Comparison of ENCODE assay signal across 20 cellular contexts in genomic region chr12:68831272-68831671, GRCh38. TPM values are rescaled to one million over a fixed set of nuclear protein-coding genes. Genes with fewer than 3 reads are reported as not detected.
A peak's percentile ranks its signal among the peaks of the same experiment; 100 is the strongest.
DNase-seq lines count a peak whose midpoint lies in the region; ATAC-seq and TF ChIP-seq lines count a peak whose summit lies in the region.
"Had no signal": no experiment of that assay in that cellular context is flagged by ENCODE, and none has a peak within 500 bp of the region (broad histone marks: within the 10 kb centered on the region; RNA-seq: fewer than 3 reads in every experiment).

No MANE protein-coding gene starts in this region.

- TF ChIP-seq CTCF in HFFc6 (IDR thresholded peaks at IDR 0.05), result no peak
- TF ChIP-seq CTCF in smooth muscle cell (IDR thresholded peaks at IDR 0.05; ENCODE audit: borderline replicate concordance, insufficient read depth, poor library complexity, severe bottlenecking), result no peak

- no peak overlapping the region for H3K4me2 ChIP-seq in smooth muscle cell
- H3K4me2 ChIP-seq: BLaER1 treated with 17β-estradiol and CSF1 and Interleukin-3, amounts not matched to agents 10 nM and 100 nM had no signal

- peak overlapping the region; percentile 61 for H3K27ac ChIP-seq in smooth muscle cell (ENCODE audit: low read depth)
- H3K27ac ChIP-seq: WERI-Rb-1 had no signal

- H3F3A ChIP-seq in smooth muscle cell (ENCODE audit: low read depth), result peaks cover 19% of the 10 kb centered on the region

- no peak for ATAC-seq in GM19351 (IDR thresholded peaks at IDR 0.05; ENCODE audit: unreplicated experiment)
- ATAC-seq: activated CD8-positive, alpha-beta T cell treated with anti-CD3 and anti-CD28 coated beads for 36 hours had no signal

- peaks cover 7% of the 10 kb centered on the region for H3K4me1 ChIP-seq in smooth muscle cell (ENCODE audit: low read depth)

- peak overlapping the region; percentile 58; the same call in 1 of the 2 replicates for H3K27ac Mint-ChIP-seq in HFFc6
- H3K27ac Mint-ChIP-seq in activated naive CD8-positive, alpha-beta T cell treated with anti-CD3 and anti-CD28 coated beads for 36 hours, result no peak overlapping the region
- H3K27ac Mint-ChIP-seq: activated CD8-positive, alpha-beta T cell treated with anti-CD3 and anti-CD28 coated beads for 36 hours; activated naive CD4-positive, alpha-beta T cell treated with anti-CD3 and anti-CD28 coated beads, Interleukin-2, amount 10 ng/mL, durations not matched to agents 7 days and 5 days had no signal

- H2AFZ ChIP-seq in smooth muscle cell (ENCODE audit: low read depth), result no peak overlapping the region

- DNase-seq in D341Med (ENCODE audit: low spot score) (peak; percentile 32), HFFc6 (no peak), dermis blood vessel endothelial cell (peak; percentile 21), smooth muscle cell (lab: John Stamatoyannopoulos, UW; ENCODE audit: unreplicated experiment) (no peak)
- DNase-seq in activated naive CD8-positive, alpha-beta T cell treated with anti-CD3 and anti-CD28 coated beads for 36 hours, result no peak
- DNase-seq in stimulated activated CD4-positive, alpha-beta T cell treated with anti-CD3 and anti-CD28 coated beads, Interleukin-1b, Interleukin-23, amount 100 ng/mL, for 48 hours, result no peak
- DNase-seq: activated CD8-positive, alpha-beta T cell treated with anti-CD3 and anti-CD28 coated beads for 36 hours; activated naive CD4-positive, alpha-beta T cell treated with anti-CD3 and anti-CD28 coated beads, Interleukin-2, amount 10 ng/mL, durations not matched to agents 7 days and 5 days; activated T-cell treated with anti-CD3 and anti-CD28 coated beads, Interleukin-2, amount 50 U/mL, for 1 hour; aorta; DMS 273 treated with DMSO at 0.1 percent for 48 hours; effector CD8-positive, alpha-beta T cell; KBM-7; NCI-H1048; NCI-H510A treated with DMSO at 0.1 percent for 48 hours; nucleus accumbens; stimulated activated CD4-positive, alpha-beta T cell treated with anti-CD3 and anti-CD28 coated beads, Interleukin-12 subunit alpha, Interleukin-12 subunit beta, amount 100 ng/mL, for 4 hours; WERI-Rb-1 had no signal

- H3K9me3 Mint-ChIP-seq in HFFc6, result no peaks in the 10 kb centered on the region
- no peaks in the 10 kb centered on the region for H3K9me3 Mint-ChIP-seq in activated naive CD8-positive, alpha-beta T cell treated with anti-CD3 and anti-CD28 coated beads for 36 hours
- H3K9me3 Mint-ChIP-seq: activated CD8-positive, alpha-beta T cell treated with anti-CD3 and anti-CD28 coated beads for 36 hours; activated naive CD4-positive, alpha-beta T cell treated with anti-CD3 and anti-CD28 coated beads, Interleukin-2, amount 10 ng/mL, durations not matched to agents 7 days and 5 days had no signal

- peaks cover 13% of the 10 kb centered on the region for H3K79me2 ChIP-seq in smooth muscle cell (ENCODE audit: low read depth)

- H3K27me3 ChIP-seq in smooth muscle cell (ENCODE audit: low read depth), result no peaks in the 10 kb centered on the region
- H3K27me3 ChIP-seq: BLaER1 treated with 17β-estradiol and CSF1 and Interleukin-3, amounts not matched to agents 10 nM and 100 nM had no signal

- H3K9me3 ChIP-seq in smooth muscle cell (replicated peaks; ENCODE audit: low read depth), result no peaks in the 10 kb centered on the region
- H3K9me3 ChIP-seq: BLaER1 treated with 17β-estradiol and CSF1 and Interleukin-3, amounts not matched to agents 10 nM and 100 nM had no signal

- peaks cover 26% of the 10 kb centered on the region for H3K27me3 Mint-ChIP-seq in HFFc6 (ENCODE audit: insufficient read depth)
- no peaks in the 10 kb centered on the region for H3K27me3 Mint-ChIP-seq in activated naive CD8-positive, alpha-beta T cell treated with anti-CD3 and anti-CD28 coated beads for 36 hours
- H3K27me3 Mint-ChIP-seq: activated CD8-positive, alpha-beta T cell treated with anti-CD3 and anti-CD28 coated beads for 36 hours; activated naive CD4-positive, alpha-beta T cell treated with anti-CD3 and anti-CD28 coated beads, Interleukin-2, amount 10 ng/mL, durations not matched to agents 7 days and 5 days had no signal

- WGBS in smooth muscle cell (ENCODE audit: low lambda C conversion rate), result 92% methylated on average over 6 of the region's 6 CpGs

- peaks cover 39% of the 10 kb centered on the region for H3K36me3 ChIP-seq in smooth muscle cell (ENCODE audit: low read depth)

- peaks cover 95% of the 10 kb centered on the region for H4K20me1 ChIP-seq in smooth muscle cell (ENCODE audit: low read depth)

- no peak overlapping the region for H3K9ac ChIP-seq in smooth muscle cell (ENCODE audit: low read depth)

- peaks cover 38% of the 10 kb centered on the region for H3K36me3 Mint-ChIP-seq in HFFc6 (ENCODE audit: low read depth)
- peaks cover 28% of the 10 kb centered on the region for H3K36me3 Mint-ChIP-seq in activated naive CD8-positive, alpha-beta T cell treated with anti-CD3 and anti-CD28 coated beads for 36 hours

- H3K4me3 Mint-ChIP-seq in HFFc6, result no peak overlapping the region
- H3K4me3 Mint-ChIP-seq in activated naive CD8-positive, alpha-beta T cell treated with anti-CD3 and anti-CD28 coated beads for 36 hours, result no peak overlapping the region
- H3K4me3 Mint-ChIP-seq: activated CD8-positive, alpha-beta T cell treated with anti-CD3 and anti-CD28 coated beads for 36 hours; activated naive CD4-positive, alpha-beta T cell treated with anti-CD3 and anti-CD28 coated beads, Interleukin-2, amount 10 ng/mL, durations not matched to agents 7 days and 5 days had no signal

- H3K4me3 ChIP-seq in smooth muscle cell, result no peak overlapping the region
- H3K4me3 ChIP-seq: BLaER1 treated with 17β-estradiol and CSF1 and Interleukin-3, amounts not matched to agents 10 nM and 100 nM had no signal

- H3K4me1 Mint-ChIP-seq in HFFc6 (ENCODE audit: low read depth), result peaks cover 46% of the 10 kb centered on the region
- peaks cover 17% of the 10 kb centered on the region for H3K4me1 Mint-ChIP-seq in activated naive CD8-positive, alpha-beta T cell treated with anti-CD3 and anti-CD28 coated beads for 36 hours

RNA-seq across cellular contexts. Expression of gene MDM2, which starts 23.3 kb away (rescaled TPM):
- 100 to 1,000 TPM; 216 to 270 (median 236) TPM for total RNA-seq in HFFc6 (2021; fragmentation: NEBNext Ultra II Directional; extraction: Animal tissue kit (Norgen Biotek cat#: 25700))
- total RNA-seq in dermis blood vessel endothelial cell, result 201 and 318 TPM in 2 replicates
- 189 and 278 TPM in 2 replicates for total RNA-seq in smooth muscle cell
- 43.4 and 80.2 TPM in 2 replicates for polyA plus RNA-seq in smooth muscle cell
- 100 to 1,000 TPM; 152 to 158 TPM for total RNA-seq in activated naive CD8-positive, alpha-beta T cell treated with anti-CD3 and anti-CD28 coated beads for 36 hours

Comparison
In these comparisons a context has a peak if more than half of its experiments do, and no peak if none do; other contexts are left out.
1. DNase-seq: peak in D341Med (single experiment) and dermis blood vessel endothelial cell (single experiment); none in HFFc6 (single experiment), smooth muscle cell (single experiment), activated naive CD8-positive, alpha-beta T cell treated with anti-CD3 and anti-CD28 coated beads for 36 hours (single experiment) and stimulated activated CD4-positive, alpha-beta T cell treated with anti-CD3 and anti-CD28 coated beads, Interleukin-1b, Interleukin-23, amount 100 ng/mL, for 48 hours (single experiment).